ENCODE assay signal across 6 cellular contexts in genomic region chr3:39166932-39167532, GRCh38. TPM values are rescaled to one million over a fixed set of nuclear protein-coding genes. Genes with fewer than 3 reads are reported as not detected.
DNase-seq lines count a peak whose midpoint lies in the region; ATAC-seq and TF ChIP-seq lines count a peak whose summit lies in the region.

No MANE protein-coding gene starts in this region.

- H3K27me3 ChIP-seq in BJ (ENCODE audit: control insufficient read depth, insufficient read depth, low read length) (no peaks in the 10 kb centered on the region), SK-N-SH (ENCODE audit: insufficient read depth) (no peaks in the 10 kb centered on the region), liver (ENCODE audit: control insufficient read depth in 4 of 4, insufficient read depth in 4 of 4, low read length in 3 of 4) (no peaks in the 10 kb centered on the region)

- H4K20me1 ChIP-seq in SK-N-SH (ENCODE audit: insufficient read depth) = no peaks in the 10 kb centered on the region

- peaks cover 17% of the 10 kb centered on the region for H3F3A ChIP-seq in SK-N-SH (replicated peaks; ENCODE audit: insufficient read depth)

- H3K9ac ChIP-seq in SK-N-SH = no peak overlapping the region
- peak overlapping the region in 1 of 2 donors; percentile 35 for H3K9ac ChIP-seq in liver (ENCODE audit: low read depth in 1 of 2, low read length in 2 of 2)

- H3K4me1 ChIP-seq in SK-N-SH (ENCODE audit: control insufficient read depth in 1 of 2, insufficient read depth in 2 of 2, low read depth in 1 of 2, low read length in 1 of 2) (peaks cover 0 to 22% of the 10 kb centered on the region in 2 experiments; a peak in 2 of 4 replicates), liver (ENCODE audit: control insufficient read depth in 4 of 4, insufficient read depth in 4 of 4, low read length in 3 of 4) (peaks cover 6 to 12% (median 10%) of the 10 kb centered on the region in 4 donors)

- no peaks in the 10 kb centered on the region for H3K9me3 ChIP-seq in SK-N-SH
- H3K9me3 ChIP-seq in liver (ENCODE audit: control insufficient read depth in 4 of 4, low read length in 3 of 4) = no peaks in the 10 kb centered on the region

- H3K4me3 ChIP-seq in BJ (ENCODE audit: low read depth, low read length) (no peak overlapping the region), SK-N-SH (ENCODE audit: low read depth in 2 of 2, low read length in 1 of 2) (no peak overlapping the region), liver (ENCODE audit: low read depth in 1 of 3, low read length in 3 of 3) (no peak overlapping the region)

- no peak overlapping the region for H3K4me2 ChIP-seq in SK-N-SH

- TF ChIP-seq CTCF in BJ (IDR thresholded peaks at IDR 0.05; ENCODE audit: insufficient read depth, low read depth, low read length) (no peak), SK-N-SH (IDR thresholded peaks at IDR 0.05) (no peak), liver (IDR thresholded peaks at IDR 0.05; ENCODE audit: low read depth, low read length, missing input control) (no peak)

- 0 out of 2 replicates have a peak overlapping the region, but pooled peaks have one; percentile 17 for H2AFZ ChIP-seq in SK-N-SH (ENCODE audit: low read depth)

- H3K9me2 ChIP-seq in SK-N-SH = no peaks in the 10 kb centered on the region

- H3K27ac ChIP-seq in SK-N-SH (ENCODE audit: low read depth in 2 of 2, low read length in 1 of 2) (peak overlapping the region in 1 of 2 experiments; percentile 72; a peak in 2 of 4 replicates), liver (ENCODE audit: low read depth in 1 of 2, low read length in 2 of 2) (peak overlapping the region; percentile 82)

- H3K79me2 ChIP-seq in SK-N-SH (ENCODE audit: insufficient read depth) = no peaks in the 10 kb centered on the region

- DNase-seq in BJ (ENCODE audit: low read depth) (peak; percentile 94), SK-N-SH (no peak), LoVo (ENCODE audit: low spot score) (no peak)

- CTCF ChIA-PET in BJ (lab: Yijun Ruan, JAX) (interaction anchor here (1.6 to 3.9 kb wide), 3 partner anchors 10 to 41 kb away, joined by 5 to 19 read pairs (median 17); no protein-coding TSS in a partner anchor), SK-N-SH (lab: Yijun Ruan, JAX) (interaction anchor here (1.3 kb wide), 1 partner anchor 122 kb away, joined by 3 read pairs; no protein-coding TSS in a partner anchor)

- 22% methylated on average over 1 of the region's 1 CpG for WGBS in SK-N-SH (ENCODE audit: low lambda C conversion rate)
- WGBS in liver = 15% methylated on average over 1 of the region's 1 CpG

- no peak for ATAC-seq in HG03135 (IDR thresholded peaks at IDR 0.05; ENCODE audit: unreplicated experiment)
- no peak for ATAC-seq in HG03039 (IDR thresholded peaks at IDR 0.05; ENCODE audit: unreplicated experiment)

- no peak for TF ChIP-seq RAD21 in SK-N-SH (IDR thresholded peaks at IDR 0.05; ENCODE audit: low read length)
- TF ChIP-seq RAD21 in liver (IDR thresholded peaks at IDR 0.05) = peak; percentile 34 to 45

- TF ChIP-seq EP300 in SK-N-SH (IDR thresholded peaks at IDR 0.05; ENCODE audit: borderline replicate concordance in 1 of 2, low read depth in 1 of 2, low read length in 1 of 2) = no peak

- POLR2A ChIA-PET in BJ (lab: Charles Lee) (interaction anchor here (0.6 to 2.3 kb wide), 2 partner anchors 11 to 217 kb away, joined by 3 to 8 read pairs; no protein-coding TSS in a partner anchor), SK-N-SH (lab: Yijun Ruan, JAX) (no interaction called here)

- H3K36me3 ChIP-seq in BJ (ENCODE audit: control insufficient read depth, insufficient read depth, low read length) (no peaks in the 10 kb centered on the region), SK-N-SH (replicated peaks in 1 of 2; ENCODE audit: control insufficient read depth in 1 of 2, insufficient read depth in 2 of 2, low read length in 1 of 2) (no peaks in the 10 kb centered on the region), liver (ENCODE audit: control insufficient read depth in 4 of 4, insufficient read depth in 3 of 4, low read depth in 1 of 4, low read length in 3 of 4) (no peaks in the 10 kb centered on the region)

TF ChIP-seq in SK-N-SH, 30 proteins besides CTCF, POLR2A, EP300 and RAD21 (continues in another document):
- TF ChIP-seq, protein P1, sequence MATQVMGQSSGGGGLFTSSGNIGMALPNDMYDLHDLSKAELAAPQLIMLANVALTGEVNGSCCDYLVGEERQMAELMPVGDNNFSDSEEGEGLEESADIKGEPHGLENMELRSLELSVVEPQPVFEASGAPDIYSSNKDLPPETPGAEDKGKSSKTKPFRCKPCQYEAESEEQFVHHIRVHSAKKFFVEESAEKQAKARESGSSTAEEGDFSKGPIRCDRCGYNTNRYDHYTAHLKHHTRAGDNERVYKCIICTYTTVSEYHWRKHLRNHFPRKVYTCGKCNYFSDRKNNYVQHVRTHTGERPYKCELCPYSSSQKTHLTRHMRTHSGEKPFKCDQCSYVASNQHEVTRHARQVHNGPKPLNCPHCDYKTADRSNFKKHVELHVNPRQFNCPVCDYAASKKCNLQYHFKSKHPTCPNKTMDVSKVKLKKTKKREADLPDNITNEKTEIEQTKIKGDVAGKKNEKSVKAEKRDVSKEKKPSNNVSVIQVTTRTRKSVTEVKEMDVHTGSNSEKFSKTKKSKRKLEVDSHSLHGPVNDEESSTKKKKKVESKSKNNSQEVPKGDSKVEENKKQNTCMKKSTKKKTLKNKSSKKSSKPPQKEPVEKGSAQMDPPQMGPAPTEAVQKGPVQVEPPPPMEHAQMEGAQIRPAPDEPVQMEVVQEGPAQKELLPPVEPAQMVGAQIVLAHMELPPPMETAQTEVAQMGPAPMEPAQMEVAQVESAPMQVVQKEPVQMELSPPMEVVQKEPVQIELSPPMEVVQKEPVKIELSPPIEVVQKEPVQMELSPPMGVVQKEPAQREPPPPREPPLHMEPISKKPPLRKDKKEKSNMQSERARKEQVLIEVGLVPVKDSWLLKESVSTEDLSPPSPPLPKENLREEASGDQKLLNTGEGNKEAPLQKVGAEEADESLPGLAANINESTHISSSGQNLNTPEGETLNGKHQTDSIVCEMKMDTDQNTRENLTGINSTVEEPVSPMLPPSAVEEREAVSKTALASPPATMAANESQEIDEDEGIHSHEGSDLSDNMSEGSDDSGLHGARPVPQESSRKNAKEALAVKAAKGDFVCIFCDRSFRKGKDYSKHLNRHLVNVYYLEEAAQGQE (IDR thresholded peaks at IDR 0.05; ENCODE audit: low read depth, low read length) = no peak
- no peak for TF ChIP-seq YY1 (IDR thresholded peaks at IDR 0.05; ENCODE audit: low read depth)
- TF ChIP-seq RFX5 (IDR thresholded peaks at IDR 0.05; ENCODE audit: low read length) = no peak

TF ChIP-seq in liver, 16 proteins besides CTCF, POLR2A, EP300 and RAD21 (continues in another document):
- TF ChIP-seq YY1 (IDR thresholded peaks at IDR 0.05) (peak; percentile 76), MAX (IDR thresholded peaks at IDR 0.05) (peak; percentile 30), NR2F2 (IDR thresholded peaks at IDR 0.05) (no peak), FOXA1 (IDR thresholded peaks at IDR 0.05) (peak; percentile 53), HNF4A (conservative IDR thresholded peaks at IDR 0.05) (peak; percentile 49 to 55), HNF4G (IDR thresholded peaks at IDR 0.05) (no peak), GABPA (IDR thresholded peaks at IDR 0.05 in 1 of 2, conservative IDR thresholded peaks at IDR 0.05 in 1 of 2) (peak; percentile 21 to 56), RXRA (IDR thresholded peaks at IDR 0.05) (peak; percentile 48 to 76), FOXA2 (IDR thresholded peaks at IDR 0.05) (peak; percentile 82)

RNA-seq across cellular contexts. Expression of gene CSRNP1, which starts 13.6 kb away (rescaled TPM):
- polyA plus RNA-seq in BJ (2011; rRNA removed) (8.1 and 14.8 TPM in 2 replicates), SK-N-SH (2012; rRNA removed) (24.5 and 26.3 TPM in 2 replicates), liver (10 to 100 TPM in 1 of 2 donors, 1 to 10 TPM in 1; 8.7 to 12.8 TPM)
- polyA minus RNA-seq in BJ (2011; rRNA and poly(A)+ RNA removed) = 16.5 and 20.5 TPM in 2 replicates
- 12.5 and 13.2 TPM in 2 replicates for polyA plus RNA-seq in SK-N-SH (2012; cell fraction: cytosol; rRNA removed)
- 43.9 and 63.0 TPM in 2 replicates for polyA plus RNA-seq in SK-N-SH (2012; cell fraction: nucleus; rRNA removed)
- 10 to 100 TPM in 1 of 2 donors, 1 to 10 TPM in 1; 4.7 to 19.3 TPM for total RNA-seq in liver

RNA-seq across cellular contexts. Expression of gene XIRP1, which starts 25.4 kb away (rescaled TPM):
- 0.04 and 0.05 TPM in 2 replicates for polyA plus RNA-seq in BJ (2011; rRNA removed)
- polyA minus RNA-seq in BJ (2011; rRNA and poly(A)+ RNA removed) = 0.10 TPM in 1 of 2 replicates, not detected in the other
- not detected in 2 replicates for polyA plus RNA-seq in SK-N-SH (2012; rRNA removed)
- not detected in 2 replicates for polyA plus RNA-seq in SK-N-SH (2012; cell fraction: cytosol; rRNA removed)
- polyA plus RNA-seq in SK-N-SH (2012; cell fraction: nucleus; rRNA removed) = 0.02 TPM in 1 of 2 replicates, not detected in the other
- total RNA-seq in liver = not detected
- under 1 TPM in 1 of 2 donors, not detected in 1; 0.01 TPM for polyA plus RNA-seq in liver

RNA-seq across cellular contexts. Expression of gene TTC21A, which starts 59.6 kb away (rescaled TPM):
- polyA plus RNA-seq in BJ (2011; rRNA removed) (2.3 and 3.1 TPM in 2 replicates), SK-N-SH (2012; rRNA removed) (3.9 and 4.2 TPM in 2 replicates), liver (1 to 10 TPM in 1 of 2 donors, under 1 TPM in 1; 0.89 to 2.3 TPM)
- 3.0 and 4.4 TPM in 2 replicates for polyA minus RNA-seq in BJ (2011; rRNA and poly(A)+ RNA removed)
- 1.0 and 1.5 TPM in 2 replicates for polyA plus RNA-seq in SK-N-SH (2012; cell fraction: cytosol; rRNA removed)
- polyA plus RNA-seq in SK-N-SH (2012; cell fraction: nucleus; rRNA removed) = 20.1 and 22.2 TPM in 2 replicates
- 1 to 10 TPM in 1 of 2 donors, under 1 TPM in 1; 0.28 to 3.3 TPM for total RNA-seq in liver

RNA-seq across cellular contexts. Expression of gene GORASP1, which starts 59.6 kb away (rescaled TPM):
- polyA plus RNA-seq in BJ (2011; rRNA removed) (58.3 and 87.0 TPM in 2 replicates), SK-N-SH (2012; rRNA removed) (44.3 and 56.2 TPM in 2 replicates), liver (10 to 100 TPM; 13.4 to 25.3 TPM)
- polyA minus RNA-seq in BJ (2011; rRNA and poly(A)+ RNA removed) = 45.8 and 64.5 TPM in 2 replicates
- 18.6 and 24.9 TPM in 2 replicates for polyA plus RNA-seq in SK-N-SH (2012; cell fraction: cytosol; rRNA removed)
- polyA plus RNA-seq in SK-N-SH (2012; cell fraction: nucleus; rRNA removed) = 197 and 204 TPM in 2 replicates
- 10 to 100 TPM; 11.8 to 39.4 TPM for total RNA-seq in liver
